13 cellular contexts compared by ENCODE assay signal in genomic region chr1:10697621-10698160, GRCh38.
"Had no signal": no experiment of that assay in that cellular context is flagged by ENCODE, and none has a peak within 500 bp of the region (broad histone marks: within the 10 kb centered on the region; RNA-seq: fewer than 3 reads in every experiment).

No MANE protein-coding gene starts in this region.

- DNase-seq: activated CD4-positive, alpha-beta memory T cell treated with anti-CD3 and anti-CD28 coated beads, Interleukin-2, amount 10 ng/mL, durations not matched to agents 7 days and 5 days; activated gamma-delta T cell; brain microvascular endothelial cell; cortex of kidney; effector CD4-positive, alpha-beta T cell; foreskin fibroblast; glutamatergic neuron; mesendoderm; sigmoid colon; stimulated activated naive B cell treated with anti-CD40 and anti-IgM and Interleukin-4, amounts not matched to agents 10 μg/mL and 1 μg/mL and 100 μg/mL, for 72 hours; T-helper 17 cell had no signal

- H3K4me3 ChIP-seq: sigmoid colon, tibial nerve had no signal

- H3K27me3 Mint-ChIP-seq: T-helper 17 cell had no signal

- H3K36me3 ChIP-seq: brain microvascular endothelial cell, sigmoid colon, tibial nerve had no signal

- H3K36me3 Mint-ChIP-seq: activated naive CD8-positive, alpha-beta T cell treated with anti-CD3 and anti-CD28 coated beads for 36 hours had no signal

- ATAC-seq: stimulated activated naive B cell treated with anti-CD40 and anti-IgM and Interleukin-4, amounts not matched to agents 10 μg/mL and 1 μg/mL and 100 μg/mL, for 72 hours; T-helper 17 cell had no signal

- H3K9me3 Mint-ChIP-seq: activated CD4-positive, alpha-beta memory T cell treated with anti-CD3 and anti-CD28 coated beads, Interleukin-2, amount 10 ng/mL, durations not matched to agents 7 days and 5 days; activated naive CD8-positive, alpha-beta T cell treated with anti-CD3 and anti-CD28 coated beads for 36 hours; stimulated activated naive B cell treated with anti-CD40 and anti-IgM and Interleukin-4, amounts not matched to agents 10 μg/mL and 1 μg/mL and 100 μg/mL, for 72 hours had no signal

- H3K9me3 ChIP-seq: sigmoid colon, tibial nerve had no signal

- H3K27ac ChIP-seq: brain microvascular endothelial cell, tibial nerve had no signal

- H3K27me3 ChIP-seq: sigmoid colon had no signal

- H3K27ac Mint-ChIP-seq: activated CD4-positive, alpha-beta memory T cell treated with anti-CD3 and anti-CD28 coated beads, Interleukin-2, amount 10 ng/mL, durations not matched to agents 7 days and 5 days; activated naive CD8-positive, alpha-beta T cell treated with anti-CD3 and anti-CD28 coated beads for 36 hours; stimulated activated naive B cell treated with anti-CD40 and anti-IgM and Interleukin-4, amounts not matched to agents 10 μg/mL and 1 μg/mL and 100 μg/mL, for 72 hours; T-helper 17 cell had no signal

- H3K4me3 Mint-ChIP-seq: activated CD4-positive, alpha-beta memory T cell treated with anti-CD3 and anti-CD28 coated beads, Interleukin-2, amount 10 ng/mL, durations not matched to agents 7 days and 5 days; activated naive CD8-positive, alpha-beta T cell treated with anti-CD3 and anti-CD28 coated beads for 36 hours; stimulated activated naive B cell treated with anti-CD40 and anti-IgM and Interleukin-4, amounts not matched to agents 10 μg/mL and 1 μg/mL and 100 μg/mL, for 72 hours; T-helper 17 cell had no signal
